18 cellular contexts compared by ENCODE assay signal in genomic region chr19:43584484-43584883, GRCh38. TPM values are rescaled to one million over a fixed set of nuclear protein-coding genes. Genes with fewer than 3 reads are reported as not detected.
DNase-seq lines count a peak whose midpoint lies in the region; ATAC-seq, FAIRE-seq and TF ChIP-seq lines count a peak whose summit lies in the region.
"Had no signal": no experiment of that assay in that cellular context is flagged by ENCODE, and none has a peak within 500 bp of the region (broad histone marks: within the 10 kb centered on the region; RNA-seq: fewer than 3 reads in every experiment).

No MANE protein-coding gene starts in this region.

- H3K4me2 ChIP-seq in hepatocyte: no peak overlapping the region

- 100% methylated on average over 1 of the region's 1 CpG for WGBS in hepatocyte (ENCODE audit: low lambda C conversion rate, missing lambda C conversion rate)

- peak overlapping the region; percentile 83 for H3K27ac Mint-ChIP-seq in stimulated activated effector memory CD8-positive, alpha-beta T cell treated with anti-CD3 and anti-CD28 coated beads, Interleukin-12 subunit alpha, Interleukin-12 subunit beta, amount 100 ng/mL, for 72 hours

- intact Hi-C loops in lower lobe of right lung (cut with DNase I): no loop called here

- H3K27me3 ChIP-seq in hepatocyte: no peaks in the 10 kb centered on the region
- H3K27me3 ChIP-seq in lower lobe of right lung (ENCODE audit: low read depth): no peaks in the 10 kb centered on the region
- H3K27me3 ChIP-seq: breast epithelium had no signal

- ATAC-seq in stimulated activated effector memory CD8-positive, alpha-beta T cell treated with anti-CD3 and anti-CD28 coated beads, Interleukin-12 subunit alpha, Interleukin-12 subunit beta, amount 100 ng/mL, for 72 hours: no peak
- ATAC-seq in lower lobe of right lung: no peak
- ATAC-seq: psoas muscle had no signal

- H3K36me3 ChIP-seq in hepatocyte (replicated peaks; ENCODE audit: insufficient read depth, low read depth) (no peaks in the 10 kb centered on the region), lower lobe of right lung (peaks cover 7% of the 10 kb centered on the region)
- H3K36me3 ChIP-seq: breast epithelium had no signal

- no peak for TF ChIP-seq CTCF in hepatocyte (IDR thresholded peaks at IDR 0.05; ENCODE audit: poor library complexity)
- no peak for TF ChIP-seq CTCF in lower lobe of right lung (IDR thresholded peaks at IDR 0.05)

- no peaks in the 10 kb centered on the region for H3K9me2 ChIP-seq in hepatocyte (replicated peaks; ENCODE audit: insufficient read depth)

- H3K79me2 ChIP-seq in hepatocyte: no peaks in the 10 kb centered on the region

- H2AFZ ChIP-seq in hepatocyte: no peak overlapping the region

- H3K4me1 ChIP-seq in hepatocyte (ENCODE audit: insufficient read depth) (peaks cover 7% of the 10 kb centered on the region), lower lobe of right lung (peaks cover 14% of the 10 kb centered on the region)
- H3K4me1 ChIP-seq: breast epithelium, psoas muscle had no signal

- H3K9me3 ChIP-seq in hepatocyte (ENCODE audit: low read depth) (no peaks in the 10 kb centered on the region), lower lobe of right lung (no peaks in the 10 kb centered on the region)
- H3K9me3 ChIP-seq: breast epithelium, psoas muscle had no signal

- peak overlapping the region; percentile 91 for H3K27ac ChIP-seq in hepatocyte
- H3K27ac ChIP-seq in lower lobe of right lung: no peak overlapping the region
- H3K27ac ChIP-seq: 22Rv1, psoas muscle had no signal

- no peak for FAIRE-seq in RCC 7860 (lab: Jason Lieb, UNC)
- FAIRE-seq: D721Med had no signal

- no peaks in the 10 kb centered on the region for H4K20me1 ChIP-seq in hepatocyte (ENCODE audit: insufficient read depth, poor library complexity, severe bottlenecking)

- no peak overlapping the region for H3K4me3 ChIP-seq in hepatocyte
- no peak overlapping the region for H3K4me3 ChIP-seq in lower lobe of right lung
- H3K4me3 ChIP-seq: breast epithelium, psoas muscle had no signal

- DNase-seq in DMS53 (lab: John Stamatoyannopoulos, UW): peak; percentile 39
- no peak for DNase-seq in DMS53 treated with DMSO at 0.1 percent for 48 hours (lab: John Stamatoyannopoulos, UW; ENCODE audit: unreplicated experiment)
- peak; percentile 6 for DNase-seq in RCC 7860 (ENCODE audit: low spot score)
- DNase-seq in hepatocyte (ENCODE audit: low spot score): peak; percentile 22
- no peak for DNase-seq in stimulated activated effector memory CD8-positive, alpha-beta T cell treated with anti-CD3 and anti-CD28 coated beads, Interleukin-12 subunit alpha, Interleukin-12 subunit beta, amount 100 ng/mL, for 72 hours (ENCODE audit: low spot score in 2 of 2)
- DNase-seq in NOMO-1 (lab: John Stamatoyannopoulos, UW; ENCODE audit: unreplicated experiment in 2 of 2): no peak
- no peak for DNase-seq in lower lobe of right lung
- DNase-seq in NCI-H510A treated with DMSO at 0.1 percent for 48 hours (lab: John Stamatoyannopoulos, UW): no peak
- DNase-seq: activated T-cell treated with anti-CD3 and anti-CD28 coated beads for 4 hours; hippocampal formation; mesendoderm; NCI-H2171 treated with DMSO at 0.1 percent for 48 hours; psoas muscle; RPMI8226; stimulated activated CD4-positive, alpha-beta T cell treated with anti-CD3 and anti-CD28 coated beads, Interleukin-4, amount 100 ng/mL, for 4 hours had no signal

- H3K36me3 Mint-ChIP-seq in stimulated activated effector memory CD8-positive, alpha-beta T cell treated with anti-CD3 and anti-CD28 coated beads, Interleukin-12 subunit alpha, Interleukin-12 subunit beta, amount 100 ng/mL, for 72 hours: peaks cover 7% of the 10 kb centered on the region

- H3K4me3 Mint-ChIP-seq in stimulated activated effector memory CD8-positive, alpha-beta T cell treated with anti-CD3 and anti-CD28 coated beads, Interleukin-12 subunit alpha, Interleukin-12 subunit beta, amount 100 ng/mL, for 72 hours: no peak overlapping the region

- peaks cover 28% of the 10 kb centered on the region for H3K4me1 Mint-ChIP-seq in stimulated activated effector memory CD8-positive, alpha-beta T cell treated with anti-CD3 and anti-CD28 coated beads, Interleukin-12 subunit alpha, Interleukin-12 subunit beta, amount 100 ng/mL, for 72 hours

- no peaks in the 10 kb centered on the region for H3K9me3 Mint-ChIP-seq in stimulated activated effector memory CD8-positive, alpha-beta T cell treated with anti-CD3 and anti-CD28 coated beads, Interleukin-12 subunit alpha, Interleukin-12 subunit beta, amount 100 ng/mL, for 72 hours

RNA-seq across cellular contexts. Expression of gene PINLYP, which starts 8.9 kb away (rescaled TPM):
- total RNA-seq in hepatocyte (4.7 and 11.4 TPM in 2 replicates), lower lobe of right lung (5.8 TPM)
- 4.5 and 4.6 TPM in 2 replicates for polyA plus RNA-seq in hepatocyte

RNA-seq across cellular contexts. Expression of gene XRCC1, which starts 9.2 kb away (rescaled TPM):
- total RNA-seq in hepatocyte (27.8 and 34.3 TPM in 2 replicates), lower lobe of right lung (26.9 TPM)
- 27.3 and 27.8 TPM in 2 replicates for polyA plus RNA-seq in hepatocyte

RNA-seq across cellular contexts. Expression of gene IRGQ, which starts 11.4 kb away (rescaled TPM):
- 26.0 and 26.2 TPM in 2 replicates for total RNA-seq in hepatocyte
- 9.6 and 14.4 TPM in 2 replicates for polyA plus RNA-seq in hepatocyte
- 21.1 TPM for total RNA-seq in lower lobe of right lung

RNA-seq across cellular contexts. Expression of gene ZNF576, which starts 11.9 kb away (rescaled TPM):
- total RNA-seq in hepatocyte (12.8 and 16.2 TPM in 2 replicates), lower lobe of right lung (14.2 TPM)
- 16.1 and 18.1 TPM in 2 replicates for polyA plus RNA-seq in hepatocyte

RNA-seq across cellular contexts. Expression of gene SRRM5, which starts 27.4 kb away (rescaled TPM):
- total RNA-seq in hepatocyte: 0.27 TPM in 1 of 2 replicates, not detected in the other
- 0.24 and 0.79 TPM in 2 replicates for polyA plus RNA-seq in hepatocyte
- 0.24 TPM for total RNA-seq in lower lobe of right lung

Comparison
In these comparisons a context has a peak if more than half of its experiments do, and no peak if none do; other contexts are left out.
1. DNase-seq: peak in DMS53 (single experiment), RCC 7860 (single experiment) and hepatocyte (single experiment); none in DMS53 treated with DMSO at 0.1 percent for 48 hours (single experiment), stimulated activated effector memory CD8-positive, alpha-beta T cell treated with anti-CD3 and anti-CD28 coated beads, Interleukin-12 subunit alpha, Interleukin-12 subunit beta, amount 100 ng/mL, for 72 hours (0 of 2), NOMO-1 (0 of 2), lower lobe of right lung (single experiment) and NCI-H510A treated with DMSO at 0.1 percent for 48 hours (single experiment).